6 cellular contexts compared by ENCODE assay signal in genomic region chrX:52875436-52875835, GRCh38. TPM values are rescaled to one million over a fixed set of nuclear protein-coding genes. Genes with fewer than 3 reads are reported as not detected.
"Had no signal": no experiment of that assay in that cellular context is flagged by ENCODE, and none has a peak within 500 bp of the region (broad histone marks: within the 10 kb centered on the region; RNA-seq: fewer than 3 reads in every experiment).

No MANE protein-coding gene starts in this region.

RNA-seq across cellular contexts. Expression of gene XAGE3, which starts 7.6 kb away (rescaled TPM):
- total RNA-seq: GM23248, GM23338, H1, H7, H9, HFFc6 had no signal
- polyA plus RNA-seq: GM23248, GM23338, H1 had no signal
